Comparison of ENCODE assay signal across 22 cellular contexts in genomic region chr9:121960665-121961064, GRCh38.
"Had no signal": no experiment of that assay in that cellular context is flagged by ENCODE, and none has a peak within 500 bp of the region (broad histone marks: within the 10 kb centered on the region; RNA-seq: fewer than 3 reads in every experiment).

No MANE protein-coding gene starts in this region.

- H3K4me1 ChIP-seq: breast epithelium, esophagus muscularis mucosa, left lung, prostate gland, suprapubic skin, tibial artery, upper lobe of right lung had no signal

- H3K36me3 ChIP-seq: breast epithelium, esophagus muscularis mucosa, heart right ventricle, left lung, ovary, prostate gland, suprapubic skin, upper lobe of right lung had no signal

- H3K9me3 ChIP-seq: breast epithelium, esophagus muscularis mucosa, heart right ventricle, left lung, mucosa of descending colon, ovary, prostate gland, suprapubic skin, tibial artery, upper lobe of right lung had no signal

- H3K27ac ChIP-seq: breast epithelium, esophagus muscularis mucosa, foreskin keratinocyte, heart right ventricle, left lung, ovary, prostate gland, suprapubic skin, tibial artery, upper lobe of right lung had no signal

- H3K27me3 ChIP-seq: breast epithelium, esophagus muscularis mucosa, foreskin keratinocyte, heart right ventricle, left lung, ovary, suprapubic skin, tibial artery, upper lobe of right lung had no signal

- DNase-seq: activated CD4-positive, alpha-beta T cell treated with anti-CD3 and anti-CD28 coated beads for 36 hours; activated CD4-positive, CD25-positive, alpha-beta regulatory T cell; activated naive CD4-positive, alpha-beta T cell; activated T-cell treated with anti-CD3 and anti-CD28 coated beads for 4 hours; activated T-cell treated with anti-CD3 and anti-CD28 coated beads, Interleukin-2, amount 50 U/mL, for 72 hours; foreskin keratinocyte; heart right ventricle; kidney glomerular epithelial cell; left lung; mucosa of descending colon; ovary; stimulated activated CD4-positive, alpha-beta T cell treated with anti-CD3 and anti-CD28 coated beads, Interleukin-15, amount 100 ng/mL, for 24 hours; stimulated activated CD4-positive, alpha-beta T cell treated with anti-CD3 and anti-CD28 coated beads, Interleukin-2, amount 100 ng/mL, for 24 hours; stimulated activated naive CD4-positive, alpha-beta T cell; tibial artery; upper lobe of right lung had no signal

- ATAC-seq: activated CD4-positive, alpha-beta T cell treated with anti-CD3 and anti-CD28 coated beads for 36 hours; activated naive CD4-positive, alpha-beta T cell treated with anti-CD3 and anti-CD28 coated beads, Interleukin-2, amount 50 U/mL, for 72 hours; activated T-cell treated with anti-CD3 and anti-CD28 coated beads, Interleukin-2, amount 50 U/mL, for 72 hours; foreskin keratinocyte; heart right ventricle; left lung; mucosa of descending colon; upper lobe of right lung had no signal

- H3K4me3 ChIP-seq: breast epithelium, esophagus muscularis mucosa, heart right ventricle, left lung, lung, mucosa of descending colon, ovary, prostate gland, suprapubic skin, tibial artery, upper lobe of right lung had no signal
